In genomic region chr20:17940447-17940971, GRCh38 we compare ENCODE assay signal across 1 cellular context.
TF ChIP-seq lines count a peak whose summit lies in the region.

No MANE protein-coding gene starts in this region.

TF ChIP-seq in HepG2, 621 proteins besides CTCF, POLR2A, EP300 and RAD21 (continued from another document and continues in another):
- peak; percentile 77; the same call in 1 of the 2 replicates for TF ChIP-seq ETS1 (CRISPR knock-in tag; IDR thresholded peaks at IDR 0.05)
- TF ChIP-seq ZNF331 (CRISPR knock-in tag; IDR thresholded peaks at IDR 0.05) = peak; percentile 42; the same call in 1 of the 2 replicates
- TF ChIP-seq HNF4A (CRISPR knock-in tag; IDR thresholded peaks at IDR 0.05) = no peak
- TF ChIP-seq ZNF362 (CRISPR knock-in tag; IDR thresholded peaks at IDR 0.05; ENCODE audit: borderline replicate concordance) = no peak
- no peak for TF ChIP-seq ZNF790 (CRISPR knock-in tag; IDR thresholded peaks at IDR 0.05; ENCODE audit: borderline replicate concordance)
- 0 out of 2 replicates have a peak, but pooled peaks have one; percentile 5 for TF ChIP-seq KLF6 (CRISPR knock-in tag; IDR thresholded peaks at IDR 0.05)
- TF ChIP-seq ZNF280D (CRISPR knock-in tag; IDR thresholded peaks at IDR 0.05) = no peak
- TF ChIP-seq E2F5 (CRISPR knock-in tag; conservative IDR thresholded peaks at IDR 0.05) = no peak
- no peak for TF ChIP-seq RORA (CRISPR knock-in tag; IDR thresholded peaks at IDR 0.05)
- TF ChIP-seq CENPT (CRISPR knock-in tag; IDR thresholded peaks at IDR 0.05; ENCODE audit: low read depth) = no peak; the same call in 1 of the 2 replicates
- no peak for TF ChIP-seq HNF1A (IDR thresholded peaks at IDR 0.05; ENCODE audit: low read depth)
- no peak for TF ChIP-seq HNF1A (CRISPR knock-in tag; IDR thresholded peaks at IDR 0.05; ENCODE audit: borderline replicate concordance)
- no peak for TF ChIP-seq IKZF4 (CRISPR knock-in tag; IDR thresholded peaks at IDR 0.05; ENCODE audit: borderline replicate concordance, low read depth, not compliant biosample characterization)
- TF ChIP-seq ZSCAN21 (CRISPR knock-in tag; IDR thresholded peaks at IDR 0.05; ENCODE audit: borderline replicate concordance) = peak; percentile 32; the same call in 1 of the 2 replicates
- TF ChIP-seq ZFP36L1 (CRISPR knock-in tag; IDR thresholded peaks at IDR 0.05) = no peak
- TF ChIP-seq KDM1A (CRISPR knock-in tag; IDR thresholded peaks at IDR 0.05) = no peak
- peak; percentile 79; the same call in 1 of the 2 replicates for TF ChIP-seq SALL2 (CRISPR knock-in tag; IDR thresholded peaks at IDR 0.05)
- TF ChIP-seq ZNF264 (CRISPR knock-in tag; IDR thresholded peaks at IDR 0.05) = no peak
- no peak for TF ChIP-seq ZNF614 (CRISPR knock-in tag; IDR thresholded peaks at IDR 0.05; ENCODE audit: borderline replicate concordance)
- TF ChIP-seq ZNF556 (CRISPR knock-in tag; IDR thresholded peaks at IDR 0.05; ENCODE audit: borderline replicate concordance) = no peak
- TF ChIP-seq THAP11 (CRISPR knock-in tag; IDR thresholded peaks at IDR 0.05) = no peak
- no peak for TF ChIP-seq ZNF737 (CRISPR knock-in tag; IDR thresholded peaks at IDR 0.05; ENCODE audit: borderline replicate concordance)
- TF ChIP-seq ATAD3A (CRISPR knock-in tag; IDR thresholded peaks at IDR 0.05) = no peak
- TF ChIP-seq RFXAP (CRISPR knock-in tag; IDR thresholded peaks at IDR 0.05; ENCODE audit: borderline replicate concordance) = no peak
- TF ChIP-seq ZNF512B (CRISPR knock-in tag; IDR thresholded peaks at IDR 0.05; ENCODE audit: borderline replicate concordance) = 0 out of 2 replicates have a peak, but pooled peaks have one; percentile 86
- no peak for TF ChIP-seq ZNF292 (CRISPR knock-in tag; IDR thresholded peaks at IDR 0.05; ENCODE audit: borderline replicate concordance, low read depth)
- no peak for TF ChIP-seq ZNF33B (CRISPR knock-in tag; IDR thresholded peaks at IDR 0.05)
- peak; percentile 13; the same call in 1 of the 2 replicates for TF ChIP-seq IRF2 (CRISPR knock-in tag; IDR thresholded peaks at IDR 0.05)
- TF ChIP-seq ZUFSP (CRISPR knock-in tag; IDR thresholded peaks at IDR 0.05; ENCODE audit: borderline replicate concordance) = no peak
- TF ChIP-seq TCF7 (IDR thresholded peaks at IDR 0.05; ENCODE audit: low read depth) = no peak
- TF ChIP-seq ZNF770 (CRISPR knock-in tag; IDR thresholded peaks at IDR 0.05) = no peak
- no peak for TF ChIP-seq ZNF567 (CRISPR knock-in tag; IDR thresholded peaks at IDR 0.05; ENCODE audit: borderline replicate concordance)
- TF ChIP-seq MEIS1 (CRISPR knock-in tag; IDR thresholded peaks at IDR 0.05; ENCODE audit: borderline replicate concordance) = no peak
- TF ChIP-seq ZNF574 (CRISPR knock-in tag; IDR thresholded peaks at IDR 0.05) = no peak; the same call in 1 of the 2 replicates
- TF ChIP-seq HOXA9 (CRISPR knock-in tag; IDR thresholded peaks at IDR 0.05; ENCODE audit: borderline replicate concordance) = peak; percentile 63
- no peak for TF ChIP-seq ZNF3 (CRISPR knock-in tag; IDR thresholded peaks at IDR 0.05)
- TF ChIP-seq ZFX (CRISPR knock-in tag; IDR thresholded peaks at IDR 0.05; ENCODE audit: low read depth) = no peak
- no peak for TF ChIP-seq WIZ (CRISPR knock-in tag; IDR thresholded peaks at IDR 0.05)
- TF ChIP-seq ZSCAN30 (CRISPR knock-in tag; IDR thresholded peaks at IDR 0.05) = no peak
- 0 out of 2 replicates have a peak, but pooled peaks have one; percentile 2 for TF ChIP-seq MLX (CRISPR knock-in tag; IDR thresholded peaks at IDR 0.05)
